In the genomic region with DNA sequence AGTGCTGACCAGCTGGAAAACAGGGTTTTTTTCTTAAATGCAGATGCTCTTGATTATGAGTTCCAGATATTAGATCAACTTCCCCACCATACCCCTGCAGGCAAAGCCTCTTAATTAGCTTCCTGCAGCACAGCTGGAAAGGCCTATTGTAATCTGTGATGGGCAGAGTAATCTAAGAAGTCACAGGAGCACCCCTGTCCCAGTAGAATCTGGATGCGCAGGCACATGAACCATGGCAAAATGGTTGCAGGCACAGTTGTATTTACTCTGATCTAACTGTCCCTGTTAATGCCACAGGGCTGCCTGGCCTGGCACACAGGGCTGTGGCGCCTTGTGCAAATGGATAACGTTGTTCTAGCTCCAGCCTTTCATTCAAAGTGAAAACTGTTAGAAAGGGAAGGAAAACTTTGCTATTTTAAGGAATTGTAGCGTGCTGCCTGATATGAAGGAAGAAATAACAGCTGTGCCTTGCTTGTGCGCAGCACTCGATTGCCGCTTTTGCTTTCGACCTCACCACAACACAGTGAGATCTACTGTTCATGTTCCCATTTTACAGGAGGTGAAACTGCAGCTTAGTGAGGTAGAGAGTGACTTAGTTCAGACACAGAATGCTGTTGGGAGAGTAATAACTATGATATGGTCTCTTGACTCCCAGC, we compare ENCODE assay signal across 1 cellular context.
A peak's percentile ranks its signal among the peaks of the same experiment; 100 is the strongest.
TF ChIP-seq lines count a peak whose summit lies in the region.

No MANE protein-coding gene starts in this region.

TF ChIP-seq in SK-N-SH, 30 proteins besides CTCF, POLR2A, EP300 and RAD21:
- peak; percentile 100 for TF ChIP-seq RCOR1 (IDR thresholded peaks at IDR 0.05; ENCODE audit: low read length)
- TF ChIP-seq ELF1 (IDR thresholded peaks at IDR 0.05) = no peak
- TF ChIP-seq, protein P1, sequence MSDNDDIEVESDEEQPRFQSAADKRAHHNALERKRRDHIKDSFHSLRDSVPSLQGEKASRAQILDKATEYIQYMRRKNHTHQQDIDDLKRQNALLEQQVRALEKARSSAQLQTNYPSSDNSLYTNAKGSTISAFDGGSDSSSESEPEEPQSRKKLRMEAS (IDR thresholded peaks at IDR 0.05; ENCODE audit: low read depth) = no peak
- TF ChIP-seq, protein P2, sequence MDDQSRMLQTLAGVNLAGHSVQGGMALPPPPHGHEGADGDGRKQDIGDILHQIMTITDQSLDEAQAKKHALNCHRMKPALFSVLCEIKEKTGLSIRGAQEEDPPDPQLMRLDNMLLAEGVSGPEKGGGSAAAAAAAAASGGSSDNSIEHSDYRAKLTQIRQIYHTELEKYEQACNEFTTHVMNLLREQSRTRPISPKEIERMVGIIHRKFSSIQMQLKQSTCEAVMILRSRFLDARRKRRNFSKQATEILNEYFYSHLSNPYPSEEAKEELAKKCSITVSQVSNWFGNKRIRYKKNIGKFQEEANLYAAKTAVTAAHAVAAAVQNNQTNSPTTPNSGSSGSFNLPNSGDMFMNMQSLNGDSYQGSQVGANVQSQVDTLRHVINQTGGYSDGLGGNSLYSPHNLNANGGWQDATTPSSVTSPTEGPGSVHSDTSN (IDR thresholded peaks at IDR 0.05) = no peak
- peak; percentile 47; the same call in 1 of the 2 replicates for TF ChIP-seq MXI1 (IDR thresholded peaks at IDR 0.05; ENCODE audit: low read depth, low read length)
- peak; percentile 84 for TF ChIP-seq FOXJ3 (CRISPR knock-in tag; IDR thresholded peaks at IDR 0.05)
- no peak for TF ChIP-seq SIN3A (IDR thresholded peaks at IDR 0.05; ENCODE audit: borderline replicate concordance, low read depth, low read length)
- TF ChIP-seq YY1 (IDR thresholded peaks at IDR 0.05; ENCODE audit: low read depth) = no peak
- TF ChIP-seq IRF3 (IDR thresholded peaks at IDR 0.05; ENCODE audit: low read depth, low read length) = no peak
- no peak for TF ChIP-seq FOSL2 (IDR thresholded peaks at IDR 0.05; ENCODE audit: borderline replicate concordance, low read depth)
- no peak for TF ChIP-seq ZBTB33 (IDR thresholded peaks at IDR 0.05; ENCODE audit: borderline replicate concordance, low read depth)
- TF ChIP-seq, protein P3, sequence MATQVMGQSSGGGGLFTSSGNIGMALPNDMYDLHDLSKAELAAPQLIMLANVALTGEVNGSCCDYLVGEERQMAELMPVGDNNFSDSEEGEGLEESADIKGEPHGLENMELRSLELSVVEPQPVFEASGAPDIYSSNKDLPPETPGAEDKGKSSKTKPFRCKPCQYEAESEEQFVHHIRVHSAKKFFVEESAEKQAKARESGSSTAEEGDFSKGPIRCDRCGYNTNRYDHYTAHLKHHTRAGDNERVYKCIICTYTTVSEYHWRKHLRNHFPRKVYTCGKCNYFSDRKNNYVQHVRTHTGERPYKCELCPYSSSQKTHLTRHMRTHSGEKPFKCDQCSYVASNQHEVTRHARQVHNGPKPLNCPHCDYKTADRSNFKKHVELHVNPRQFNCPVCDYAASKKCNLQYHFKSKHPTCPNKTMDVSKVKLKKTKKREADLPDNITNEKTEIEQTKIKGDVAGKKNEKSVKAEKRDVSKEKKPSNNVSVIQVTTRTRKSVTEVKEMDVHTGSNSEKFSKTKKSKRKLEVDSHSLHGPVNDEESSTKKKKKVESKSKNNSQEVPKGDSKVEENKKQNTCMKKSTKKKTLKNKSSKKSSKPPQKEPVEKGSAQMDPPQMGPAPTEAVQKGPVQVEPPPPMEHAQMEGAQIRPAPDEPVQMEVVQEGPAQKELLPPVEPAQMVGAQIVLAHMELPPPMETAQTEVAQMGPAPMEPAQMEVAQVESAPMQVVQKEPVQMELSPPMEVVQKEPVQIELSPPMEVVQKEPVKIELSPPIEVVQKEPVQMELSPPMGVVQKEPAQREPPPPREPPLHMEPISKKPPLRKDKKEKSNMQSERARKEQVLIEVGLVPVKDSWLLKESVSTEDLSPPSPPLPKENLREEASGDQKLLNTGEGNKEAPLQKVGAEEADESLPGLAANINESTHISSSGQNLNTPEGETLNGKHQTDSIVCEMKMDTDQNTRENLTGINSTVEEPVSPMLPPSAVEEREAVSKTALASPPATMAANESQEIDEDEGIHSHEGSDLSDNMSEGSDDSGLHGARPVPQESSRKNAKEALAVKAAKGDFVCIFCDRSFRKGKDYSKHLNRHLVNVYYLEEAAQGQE (IDR thresholded peaks at IDR 0.05; ENCODE audit: low read depth, low read length) = no peak
- peak; percentile 87 for TF ChIP-seq GATA2 (CRISPR knock-in tag; IDR thresholded peaks at IDR 0.05)
- no peak for TF ChIP-seq GABPA (IDR thresholded peaks at IDR 0.05; ENCODE audit: low read depth)
- TF ChIP-seq RXRA (IDR thresholded peaks at IDR 0.05; ENCODE audit: borderline replicate concordance, low read depth) = no peak
- TF ChIP-seq CHD2 (IDR thresholded peaks at IDR 0.05; ENCODE audit: low read length, partially characterized antibody) = peak; percentile 85
- no peak for TF ChIP-seq TEAD4 (IDR thresholded peaks at IDR 0.05; ENCODE audit: borderline replicate concordance, insufficient read depth)
- TF ChIP-seq NFIC (IDR thresholded peaks at IDR 0.05; ENCODE audit: borderline replicate concordance) = no peak
- TF ChIP-seq RFX5 (IDR thresholded peaks at IDR 0.05; ENCODE audit: low read length) = no peak
- no peak for TF ChIP-seq MEF2A (IDR thresholded peaks at IDR 0.05; ENCODE audit: borderline replicate concordance, low read depth)
- TF ChIP-seq POLR2AphosphoS5 (IDR thresholded peaks at IDR 0.05; ENCODE audit: low read depth, low read length) = peak; percentile 60; the same call in 1 of the 2 replicates
- no peak for TF ChIP-seq JUND (IDR thresholded peaks at IDR 0.05)
- TF ChIP-seq, protein P4, sequence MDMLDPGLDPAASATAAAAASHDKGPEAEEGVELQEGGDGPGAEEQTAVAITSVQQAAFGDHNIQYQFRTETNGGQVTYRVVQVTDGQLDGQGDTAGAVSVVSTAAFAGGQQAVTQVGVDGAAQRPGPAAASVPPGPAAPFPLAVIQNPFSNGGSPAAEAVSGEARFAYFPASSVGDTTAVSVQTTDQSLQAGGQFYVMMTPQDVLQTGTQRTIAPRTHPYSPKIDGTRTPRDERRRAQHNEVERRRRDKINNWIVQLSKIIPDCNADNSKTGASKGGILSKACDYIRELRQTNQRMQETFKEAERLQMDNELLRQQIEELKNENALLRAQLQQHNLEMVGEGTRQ (IDR thresholded peaks at IDR 0.05; ENCODE audit: borderline replicate concordance, low read depth, low read length) = no peak
- TF ChIP-seq SMC3 (IDR thresholded peaks at IDR 0.05; ENCODE audit: low read depth, low read length) = no peak
- TF ChIP-seq EZH2phosphoT487 (IDR thresholded peaks at IDR 0.05; ENCODE audit: borderline replicate concordance, low read depth) = no peak
- 0 out of 2 replicates have a peak, but pooled peaks have one; percentile 28 for TF ChIP-seq TAF1 (IDR thresholded peaks at IDR 0.05; ENCODE audit: borderline replicate concordance, low read depth, low read length)
- peak; percentile 8; the same call in 1 of the 2 replicates for TF ChIP-seq NRF1 (IDR thresholded peaks at IDR 0.05; ENCODE audit: low read depth, low read length)
- no peak for TF ChIP-seq FOXM1 (IDR thresholded peaks at IDR 0.05; ENCODE audit: low read depth)
- TF ChIP-seq TCF12 (IDR thresholded peaks at IDR 0.05) = peak; percentile 66
- TF ChIP-seq USF1 (IDR thresholded peaks at IDR 0.05; ENCODE audit: borderline replicate concordance, low read depth) = no peak
TF ChIP-seq in SK-N-SH: peak in this region for 9.
